8 cellular contexts compared by ENCODE assay signal in genomic region chr2:237156131-237156856, GRCh38.
A peak's percentile ranks its signal among the peaks of the same experiment; 100 is the strongest.
DNase-seq lines count a peak whose midpoint lies in the region; ATAC-seq and TF ChIP-seq lines count a peak whose summit lies in the region.

No MANE protein-coding gene starts in this region.

- TF ChIP-seq CTCF in GM13976 (IDR thresholded peaks at IDR 0.05; ENCODE audit: borderline replicate concordance, control extremely low read depth, extremely low read depth, insufficient read depth, missing control alignments), result no peak

- H3K27ac ChIP-seq in right cardiac atrium (ENCODE audit: low read length), result peak overlapping the region; percentile 6

- in situ Hi-C loops in GM13976 (cut with MboI; ENCODE audit: low sequenced_read_pairs, unreplicated experiment), result no loop called here

- intact Hi-C loops in right cardiac atrium (cut with DNase I), result loop anchor here in 3 of 4 donors (5.0 to 10.0 kb wide), 3 partner anchors 256 to 319 kb away; partner anchors contain the start of gene COL6A3 (in 2 of the 3)

- WGBS in right cardiac atrium, result 52% methylated on average over 30 of the region's 30 CpGs

- no peaks in the 10 kb centered on the region for H3K9me3 ChIP-seq in right cardiac atrium (ENCODE audit: control insufficient read depth, low read length)

- no peak overlapping the region for H3K4me3 ChIP-seq in right cardiac atrium (ENCODE audit: low read length)

- ATAC-seq in right cardiac atrium (peak; percentile 73 to 79), HG03520 (IDR thresholded peaks at IDR 0.05; ENCODE audit: unreplicated experiment) (no peak)

- H3K27me3 ChIP-seq in right cardiac atrium (ENCODE audit: control insufficient read depth, insufficient read depth), result no peaks in the 10 kb centered on the region

- no peaks in the 10 kb centered on the region for H3K4me1 ChIP-seq in right cardiac atrium (ENCODE audit: control insufficient read depth, insufficient read depth, low read length)

- DNase-seq in GM13976 (ENCODE audit: low spot score), result peak; percentile 37
- DNase-seq in activated CD8-positive, alpha-beta memory T cell treated with anti-CD3 and anti-CD28 coated beads, Interleukin-2, amount 50 U/mL, for 24 hours (ENCODE audit: extremely low read depth), result peak; percentile 33
- DNase-seq in right cardiac atrium, result peak; percentile 78 to 88 (median 82)
- peak; percentile 39 to 58 (median 52) for DNase-seq in stimulated activated CD4-positive, alpha-beta T cell treated with anti-CD3 and anti-CD28 coated beads, TNF-alpha, amount 100 ng/mL, for 48 hours (ENCODE audit: low read depth in 3 of 3)
- DNase-seq in NCI-H2227 (lab: John Stamatoyannopoulos, UW; ENCODE audit: unreplicated experiment), result no peak
- no peak for DNase-seq in NCI-H146 treated with DMSO at 0.1 percent for 48 hours (lab: John Stamatoyannopoulos, UW; ENCODE audit: unreplicated experiment)
- no peak for DNase-seq in LoVo (ENCODE audit: low spot score)

Comparison
In these comparisons a context has a peak if more than half of its experiments do, and no peak if none do; other contexts are left out.
1. DNase-seq: peak in GM13976 (single experiment), activated CD8-positive, alpha-beta memory T cell treated with anti-CD3 and anti-CD28 coated beads, Interleukin-2, amount 50 U/mL, for 24 hours (single experiment), right cardiac atrium (3 of 3) and stimulated activated CD4-positive, alpha-beta T cell treated with anti-CD3 and anti-CD28 coated beads, TNF-alpha, amount 100 ng/mL, for 48 hours (3 of 3); none in NCI-H2227 (single experiment), NCI-H146 treated with DMSO at 0.1 percent for 48 hours (single experiment) and LoVo (single experiment).